In the genomic region with DNA sequence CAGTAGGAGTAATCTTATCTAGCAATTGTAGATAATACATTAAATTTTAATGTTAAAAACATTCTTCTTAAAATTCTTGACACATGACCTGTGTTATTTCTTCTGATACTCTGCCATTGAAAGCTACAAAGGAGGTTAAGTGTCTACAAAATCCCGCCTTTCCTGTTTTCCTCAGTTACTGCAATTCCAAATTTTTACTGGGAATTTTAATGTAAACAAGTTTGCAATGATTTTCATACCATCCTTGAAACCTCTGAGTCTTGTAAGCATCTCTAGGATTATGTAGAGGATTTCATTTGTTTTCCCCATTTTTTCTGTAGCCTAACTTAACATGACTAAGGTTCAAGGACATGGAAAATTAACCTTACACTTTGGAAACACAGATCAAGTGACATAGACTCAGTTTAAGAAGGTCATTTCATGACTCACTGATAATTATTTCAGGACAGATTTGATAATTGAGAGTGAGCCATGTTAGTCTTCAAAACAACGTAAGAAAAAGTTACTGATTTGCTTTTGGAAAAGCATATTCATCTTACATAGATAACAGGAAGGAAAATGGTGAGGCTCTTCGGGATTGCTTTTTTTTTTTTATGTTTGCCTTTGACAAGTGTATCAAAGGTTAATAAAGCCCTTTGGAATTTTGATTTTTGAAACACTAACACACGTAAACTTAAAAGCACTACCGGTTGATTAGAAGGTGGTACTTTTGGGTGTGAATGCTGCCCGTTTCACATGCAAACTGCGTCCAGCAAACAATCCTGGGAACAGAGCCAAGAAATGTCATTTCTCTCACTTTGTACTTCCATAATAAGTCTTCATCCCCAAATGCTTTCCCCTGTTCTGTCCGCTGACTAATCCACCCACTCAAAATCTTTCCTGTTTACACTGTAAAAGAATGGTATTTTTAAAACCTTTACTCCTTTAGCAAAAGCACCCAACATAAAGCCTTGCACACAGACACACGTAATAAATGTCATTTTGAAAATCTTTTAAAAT, we compare ENCODE assay signal across 1 cellular context.
TF ChIP-seq lines count a peak whose summit lies in the region.

No MANE protein-coding gene starts in this region.

TF ChIP-seq in HepG2, 621 proteins besides CTCF, POLR2A, EP300 and RAD21 (continued from another document and continues in another):
- TF ChIP-seq, protein P1, sequence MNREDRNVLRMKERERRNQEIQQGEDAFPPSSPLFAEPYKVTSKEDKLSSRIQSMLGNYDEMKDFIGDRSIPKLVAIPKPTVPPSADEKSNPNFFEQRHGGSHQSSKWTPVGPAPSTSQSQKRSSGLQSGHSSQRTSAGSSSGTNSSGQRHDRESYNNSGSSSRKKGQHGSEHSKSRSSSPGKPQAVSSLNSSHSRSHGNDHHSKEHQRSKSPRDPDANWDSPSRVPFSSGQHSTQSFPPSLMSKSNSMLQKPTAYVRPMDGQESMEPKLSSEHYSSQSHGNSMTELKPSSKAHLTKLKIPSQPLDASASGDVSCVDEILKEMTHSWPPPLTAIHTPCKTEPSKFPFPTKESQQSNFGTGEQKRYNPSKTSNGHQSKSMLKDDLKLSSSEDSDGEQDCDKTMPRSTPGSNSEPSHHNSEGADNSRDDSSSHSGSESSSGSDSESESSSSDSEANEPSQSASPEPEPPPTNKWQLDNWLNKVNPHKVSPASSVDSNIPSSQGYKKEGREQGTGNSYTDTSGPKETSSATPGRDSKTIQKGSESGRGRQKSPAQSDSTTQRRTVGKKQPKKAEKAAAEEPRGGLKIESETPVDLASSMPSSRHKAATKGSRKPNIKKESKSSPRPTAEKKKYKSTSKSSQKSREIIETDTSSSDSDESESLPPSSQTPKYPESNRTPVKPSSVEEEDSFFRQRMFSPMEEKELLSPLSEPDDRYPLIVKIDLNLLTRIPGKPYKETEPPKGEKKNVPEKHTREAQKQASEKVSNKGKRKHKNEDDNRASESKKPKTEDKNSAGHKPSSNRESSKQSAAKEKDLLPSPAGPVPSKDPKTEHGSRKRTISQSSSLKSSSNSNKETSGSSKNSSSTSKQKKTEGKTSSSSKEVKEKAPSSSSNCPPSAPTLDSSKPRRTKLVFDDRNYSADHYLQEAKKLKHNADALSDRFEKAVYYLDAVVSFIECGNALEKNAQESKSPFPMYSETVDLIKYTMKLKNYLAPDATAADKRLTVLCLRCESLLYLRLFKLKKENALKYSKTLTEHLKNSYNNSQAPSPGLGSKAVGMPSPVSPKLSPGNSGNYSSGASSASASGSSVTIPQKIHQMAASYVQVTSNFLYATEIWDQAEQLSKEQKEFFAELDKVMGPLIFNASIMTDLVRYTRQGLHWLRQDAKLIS (CRISPR knock-in tag; IDR thresholded peaks at IDR 0.05): no peak
- TF ChIP-seq, protein P2, sequence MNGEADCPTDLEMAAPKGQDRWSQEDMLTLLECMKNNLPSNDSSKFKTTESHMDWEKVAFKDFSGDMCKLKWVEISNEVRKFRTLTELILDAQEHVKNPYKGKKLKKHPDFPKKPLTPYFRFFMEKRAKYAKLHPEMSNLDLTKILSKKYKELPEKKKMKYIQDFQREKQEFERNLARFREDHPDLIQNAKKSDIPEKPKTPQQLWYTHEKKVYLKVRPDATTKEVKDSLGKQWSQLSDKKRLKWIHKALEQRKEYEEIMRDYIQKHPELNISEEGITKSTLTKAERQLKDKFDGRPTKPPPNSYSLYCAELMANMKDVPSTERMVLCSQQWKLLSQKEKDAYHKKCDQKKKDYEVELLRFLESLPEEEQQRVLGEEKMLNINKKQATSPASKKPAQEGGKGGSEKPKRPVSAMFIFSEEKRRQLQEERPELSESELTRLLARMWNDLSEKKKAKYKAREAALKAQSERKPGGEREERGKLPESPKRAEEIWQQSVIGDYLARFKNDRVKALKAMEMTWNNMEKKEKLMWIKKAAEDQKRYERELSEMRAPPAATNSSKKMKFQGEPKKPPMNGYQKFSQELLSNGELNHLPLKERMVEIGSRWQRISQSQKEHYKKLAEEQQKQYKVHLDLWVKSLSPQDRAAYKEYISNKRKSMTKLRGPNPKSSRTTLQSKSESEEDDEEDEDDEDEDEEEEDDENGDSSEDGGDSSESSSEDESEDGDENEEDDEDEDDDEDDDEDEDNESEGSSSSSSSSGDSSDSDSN (CRISPR knock-in tag; IDR thresholded peaks at IDR 0.05): no peak
- TF ChIP-seq GPN1 (CRISPR knock-in tag; IDR thresholded peaks at IDR 0.05; ENCODE audit: borderline replicate concordance) (no peak), KDM5B (CRISPR knock-in tag; IDR thresholded peaks at IDR 0.05; ENCODE audit: borderline replicate concordance) (no peak), SOX13 (IDR thresholded peaks at IDR 0.05) (0 out of 2 replicates have a peak, but pooled peaks have one; percentile 22), SOX13 (CRISPR knock-in tag; conservative IDR thresholded peaks at IDR 0.05 in 1 of 2, IDR thresholded peaks at IDR 0.05 in 1 of 2) (peak in 1 of 2 experiments; percentile 75; a peak in 2 of 4 replicates), ZNF180 (CRISPR knock-in tag; IDR thresholded peaks at IDR 0.05; ENCODE audit: borderline replicate concordance, low read depth) (0 out of 2 replicates have a peak, but pooled peaks have one; percentile 39), RXRB (CRISPR knock-in tag; IDR thresholded peaks at IDR 0.05; ENCODE audit: borderline replicate concordance) (peak; percentile 10), ZNF292 (CRISPR knock-in tag; IDR thresholded peaks at IDR 0.05; ENCODE audit: borderline replicate concordance, low read depth) (peak; percentile 63; the same call in 1 of the 2 replicates), SOX5 (CRISPR knock-in tag; IDR thresholded peaks at IDR 0.05; ENCODE audit: borderline replicate concordance) (peak; percentile 76; the same call in 1 of the 2 replicates), NFYC (CRISPR knock-in tag; IDR thresholded peaks at IDR 0.05) (no peak), ZNF20 (CRISPR knock-in tag; IDR thresholded peaks at IDR 0.05) (no peak), ZFP62 (CRISPR knock-in tag; IDR thresholded peaks at IDR 0.05) (no peak), HCFC1 (IDR thresholded peaks at IDR 0.05; ENCODE audit: low read depth, low read length) (no peak), PHF5A (CRISPR knock-in tag; IDR thresholded peaks at IDR 0.05; ENCODE audit: low read depth, unreplicated experiment) (no peak), ZNF556 (CRISPR knock-in tag; IDR thresholded peaks at IDR 0.05; ENCODE audit: borderline replicate concordance) (no peak), SMARCE1 (IDR thresholded peaks at IDR 0.05; ENCODE audit: borderline replicate concordance) (no peak), ARID2 (CRISPR knock-in tag; IDR thresholded peaks at IDR 0.05; ENCODE audit: borderline replicate concordance) (no peak), JUN (CRISPR knock-in tag; IDR thresholded peaks at IDR 0.05) (0 out of 2 replicates have a peak, but pooled peaks have one; percentile 13), ZSCAN20 (CRISPR knock-in tag; IDR thresholded peaks at IDR 0.05; ENCODE audit: borderline replicate concordance) (no peak), NFE2 (CRISPR knock-in tag; IDR thresholded peaks at IDR 0.05) (no peak), HMGA1 (CRISPR knock-in tag; conservative IDR thresholded peaks at IDR 0.05) (no peak), AGO2 (optimal IDR thresholded peaks at IDR 0.05; ENCODE audit: low read depth, low read length) (no peak), ATF1 (CRISPR knock-in tag; IDR thresholded peaks at IDR 0.05) (0 out of 2 replicates have a peak, but pooled peaks have one; percentile 37), TARDBP (CRISPR knock-in tag; IDR thresholded peaks at IDR 0.05) (0 out of 2 replicates have a peak, but pooled peaks have one; percentile 28), ZNF782 (CRISPR knock-in tag; IDR thresholded peaks at IDR 0.05; ENCODE audit: borderline replicate concordance) (no peak), ZNF644 (CRISPR knock-in tag; IDR thresholded peaks at IDR 0.05; ENCODE audit: low read depth) (peak; percentile 9; the same call in 1 of the 2 replicates), DR1 (CRISPR knock-in tag; IDR thresholded peaks at IDR 0.05) (no peak), ZNF670 (CRISPR knock-in tag; IDR thresholded peaks at IDR 0.05; ENCODE audit: borderline replicate concordance) (no peak), HNF4A (CRISPR knock-in tag; IDR thresholded peaks at IDR 0.05) (peak; percentile 72), FOXA3 (CRISPR knock-in tag; IDR thresholded peaks at IDR 0.05) (peak; percentile 67), ZNF563 (CRISPR knock-in tag; IDR thresholded peaks at IDR 0.05) (no peak), ZSCAN12 (CRISPR knock-in tag; IDR thresholded peaks at IDR 0.05) (no peak), ZNF816 (CRISPR knock-in tag; IDR thresholded peaks at IDR 0.05; ENCODE audit: borderline replicate concordance) (no peak), ZNF616 (CRISPR knock-in tag; IDR thresholded peaks at IDR 0.05; ENCODE audit: low read depth) (no peak), ZNF878 (CRISPR knock-in tag; IDR thresholded peaks at IDR 0.05) (peak; percentile 71; the same call in 1 of the 2 replicates), PITX1 (CRISPR knock-in tag; IDR thresholded peaks at IDR 0.05) (peak; percentile 66), ETV5 (CRISPR knock-in tag; IDR thresholded peaks at IDR 0.05; ENCODE audit: borderline replicate concordance) (peak; percentile 61; the same call in 1 of the 2 replicates), FOSL2 (CRISPR knock-in tag; IDR thresholded peaks at IDR 0.05) (peak; percentile 58; the same call in 1 of the 2 replicates), TAF1 (CRISPR knock-in tag; IDR thresholded peaks at IDR 0.05) (no peak), CEBPB (IDR thresholded peaks at IDR 0.05; ENCODE audit: borderline replicate concordance, low read depth, low read length) (no peak), ZNF263 (CRISPR knock-in tag; IDR thresholded peaks at IDR 0.05) (no peak)
- TF ChIP-seq, protein P3, sequence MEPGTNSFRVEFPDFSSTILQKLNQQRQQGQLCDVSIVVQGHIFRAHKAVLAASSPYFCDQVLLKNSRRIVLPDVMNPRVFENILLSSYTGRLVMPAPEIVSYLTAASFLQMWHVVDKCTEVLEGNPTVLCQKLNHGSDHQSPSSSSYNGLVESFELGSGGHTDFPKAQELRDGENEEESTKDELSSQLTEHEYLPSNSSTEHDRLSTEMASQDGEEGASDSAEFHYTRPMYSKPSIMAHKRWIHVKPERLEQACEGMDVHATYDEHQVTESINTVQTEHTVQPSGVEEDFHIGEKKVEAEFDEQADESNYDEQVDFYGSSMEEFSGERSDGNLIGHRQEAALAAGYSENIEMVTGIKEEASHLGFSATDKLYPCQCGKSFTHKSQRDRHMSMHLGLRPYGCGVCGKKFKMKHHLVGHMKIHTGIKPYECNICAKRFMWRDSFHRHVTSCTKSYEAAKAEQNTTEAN (CRISPR knock-in tag; conservative IDR thresholded peaks at IDR 0.05): 0 out of 2 replicates have a peak, but pooled peaks have one; percentile 49
- TF ChIP-seq, protein P4, sequence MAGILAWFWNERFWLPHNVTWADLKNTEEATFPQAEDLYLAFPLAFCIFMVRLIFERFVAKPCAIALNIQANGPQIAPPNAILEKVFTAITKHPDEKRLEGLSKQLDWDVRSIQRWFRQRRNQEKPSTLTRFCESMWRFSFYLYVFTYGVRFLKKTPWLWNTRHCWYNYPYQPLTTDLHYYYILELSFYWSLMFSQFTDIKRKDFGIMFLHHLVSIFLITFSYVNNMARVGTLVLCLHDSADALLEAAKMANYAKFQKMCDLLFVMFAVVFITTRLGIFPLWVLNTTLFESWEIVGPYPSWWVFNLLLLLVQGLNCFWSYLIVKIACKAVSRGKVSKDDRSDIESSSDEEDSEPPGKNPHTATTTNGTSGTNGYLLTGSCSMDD (CRISPR knock-in tag; IDR thresholded peaks at IDR 0.05): no peak
- TF ChIP-seq, protein P5, sequence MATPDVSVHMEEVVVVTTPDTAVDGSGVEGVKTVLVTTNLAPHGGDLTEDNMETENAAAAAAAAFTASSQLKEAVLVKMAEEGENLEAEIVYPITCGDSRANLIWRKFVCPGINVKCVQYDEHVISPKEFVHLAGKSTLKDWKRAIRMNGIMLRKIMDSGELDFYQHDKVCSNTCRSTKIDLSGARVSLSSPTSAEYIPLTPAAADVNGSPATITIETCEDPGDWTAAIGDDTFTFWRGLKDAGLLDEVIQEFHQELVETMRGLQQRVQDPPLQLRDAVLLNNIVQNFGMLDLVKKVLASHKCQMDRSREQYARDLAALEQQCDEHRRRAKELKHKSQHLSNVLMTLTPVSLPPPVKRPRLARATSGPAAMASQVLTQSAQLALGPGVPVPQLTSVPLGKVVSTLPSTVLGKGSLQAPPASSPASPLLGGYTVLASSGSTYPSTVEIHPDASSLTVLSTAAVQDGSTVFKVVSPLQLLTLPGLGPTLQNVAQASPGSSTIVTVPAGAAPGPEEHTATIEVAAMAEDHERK (CRISPR knock-in tag; IDR thresholded peaks at IDR 0.05; ENCODE audit: low read depth): no peak
- TF ChIP-seq, protein P6, sequence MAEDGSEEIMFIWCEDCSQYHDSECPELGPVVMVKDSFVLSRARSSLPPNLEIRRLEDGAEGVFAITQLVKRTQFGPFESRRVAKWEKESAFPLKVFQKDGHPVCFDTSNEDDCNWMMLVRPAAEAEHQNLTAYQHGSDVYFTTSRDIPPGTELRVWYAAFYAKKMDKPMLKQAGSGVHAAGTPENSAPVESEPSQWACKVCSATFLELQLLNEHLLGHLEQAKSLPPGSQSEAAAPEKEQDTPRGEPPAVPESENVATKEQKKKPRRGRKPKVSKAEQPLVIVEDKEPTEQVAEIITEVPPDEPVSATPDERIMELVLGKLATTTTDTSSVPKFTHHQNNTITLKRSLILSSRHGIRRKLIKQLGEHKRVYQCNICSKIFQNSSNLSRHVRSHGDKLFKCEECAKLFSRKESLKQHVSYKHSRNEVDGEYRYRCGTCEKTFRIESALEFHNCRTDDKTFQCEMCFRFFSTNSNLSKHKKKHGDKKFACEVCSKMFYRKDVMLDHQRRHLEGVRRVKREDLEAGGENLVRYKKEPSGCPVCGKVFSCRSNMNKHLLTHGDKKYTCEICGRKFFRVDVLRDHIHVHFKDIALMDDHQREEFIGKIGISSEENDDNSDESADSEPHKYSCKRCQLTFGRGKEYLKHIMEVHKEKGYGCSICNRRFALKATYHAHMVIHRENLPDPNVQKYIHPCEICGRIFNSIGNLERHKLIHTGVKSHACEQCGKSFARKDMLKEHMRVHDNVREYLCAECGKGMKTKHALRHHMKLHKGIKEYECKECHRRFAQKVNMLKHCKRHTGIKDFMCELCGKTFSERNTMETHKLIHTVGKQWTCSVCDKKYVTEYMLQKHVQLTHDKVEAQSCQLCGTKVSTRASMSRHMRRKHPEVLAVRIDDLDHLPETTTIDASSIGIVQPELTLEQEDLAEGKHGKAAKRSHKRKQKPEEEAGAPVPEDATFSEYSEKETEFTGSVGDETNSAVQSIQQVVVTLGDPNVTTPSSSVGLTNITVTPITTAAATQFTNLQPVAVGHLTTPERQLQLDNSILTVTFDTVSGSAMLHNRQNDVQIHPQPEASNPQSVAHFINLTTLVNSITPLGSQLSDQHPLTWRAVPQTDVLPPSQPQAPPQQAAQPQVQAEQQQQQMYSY (CRISPR knock-in tag; IDR thresholded peaks at IDR 0.05): no peak
